In the genomic region with DNA sequence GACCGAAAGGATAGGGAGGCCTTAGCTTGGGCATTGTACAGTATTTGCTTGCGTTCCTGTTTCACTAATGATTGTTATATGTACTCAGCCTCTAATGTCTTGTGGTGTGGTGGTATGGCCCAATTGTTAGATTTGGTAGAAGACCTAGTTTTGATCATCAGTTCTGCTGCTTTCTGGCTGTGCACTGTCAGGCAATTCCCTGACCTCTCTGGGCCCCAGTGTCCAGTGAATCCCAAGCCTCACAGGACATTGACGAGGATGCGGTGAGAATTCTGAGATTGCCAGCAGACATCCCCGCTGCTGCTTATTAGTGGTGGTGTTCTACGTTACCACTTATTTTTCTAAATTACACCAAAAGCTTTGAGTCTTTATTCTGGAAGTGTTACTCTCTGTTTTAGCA, we compare ENCODE assay signal across 30 cellular contexts.
"Had no signal": no experiment of that assay in that cellular context is flagged by ENCODE, and none has a peak within 500 bp of the region (broad histone marks: within the 10 kb centered on the region; RNA-seq: fewer than 3 reads in every experiment).

No MANE protein-coding gene starts in this region.

- DNase-seq: activated CD4-positive, alpha-beta T cell treated with anti-CD3 and anti-CD28 coated beads for 48 hours; activated CD4-positive, alpha-beta T cell treated with anti-CD3 and anti-CD28 coated beads, Interleukin-2, amount 50 U/mL, for 48 hours; activated CD8-positive, alpha-beta memory T cell treated with anti-CD3 and anti-CD28 coated beads for 24 hours; activated effector memory CD4-positive, alpha-beta T cell treated with Interleukin-2 at 50 U/mL for 16 hours; activated naive CD4-positive, alpha-beta T cell treated with Interleukin-2 at 50 U/mL for 16 hours; aorta; cortex of kidney; hippocampal formation; left colon; natural killer cell; ovary; psoas muscle; stimulated activated CD4-positive, alpha-beta T cell treated with anti-CD3 and anti-CD28 coated beads, Interleukin-4, amount 100 ng/mL, for 24 hours; SW 1271; T1000; trophoblast cell; WERI-Rb-1 had no signal

- H3K9me3 Mint-ChIP-seq: brain; memory B cell; natural killer cell; stimulated activated effector memory CD8-positive, alpha-beta T cell treated with anti-CD3 and anti-CD28 coated beads, Interleukin-12 subunit alpha, Interleukin-12 subunit beta, amount 100 ng/mL, for 72 hours; stimulated activated naive CD8-positive, alpha-beta T cell treated with anti-CD3 and anti-CD28 coated beads, Interleukin-15, Interleukin-2, amounts not matched to agents 100 ng/mL and 50 ng/mL, for 24 hours; T-helper 1 cell treated with Interleukin-12 subunit alpha and Interleukin-12 subunit beta and Interleukin-4 antibody, amounts not matched to agents 30 μg/mL and 1 μg/mL, for 36 hours had no signal

- H3K4me3 ChIP-seq: gastroesophageal sphincter, ovary, psoas muscle, thoracic aorta had no signal

- H3K4me3 Mint-ChIP-seq: activated naive CD8-positive, alpha-beta T cell; brain; memory B cell; natural killer cell; stimulated activated effector memory CD8-positive, alpha-beta T cell treated with anti-CD3 and anti-CD28 coated beads, Interleukin-12 subunit alpha, Interleukin-12 subunit beta, amount 100 ng/mL, for 72 hours; stimulated activated naive CD8-positive, alpha-beta T cell treated with anti-CD3 and anti-CD28 coated beads, Interleukin-15, Interleukin-2, amounts not matched to agents 100 ng/mL and 50 ng/mL, for 24 hours; T-helper 1 cell treated with Interleukin-12 subunit alpha and Interleukin-12 subunit beta and Interleukin-4 antibody, amounts not matched to agents 30 μg/mL and 1 μg/mL, for 36 hours had no signal

- H3K9me3 ChIP-seq: gastroesophageal sphincter, neutrophil, ovary, psoas muscle, thoracic aorta had no signal

- H3K27ac ChIP-seq: gastroesophageal sphincter, neutrophil, ovary, psoas muscle, thoracic aorta, WERI-Rb-1 had no signal

- H3K27me3 Mint-ChIP-seq: activated naive CD8-positive, alpha-beta T cell; memory B cell; stimulated activated naive CD8-positive, alpha-beta T cell treated with anti-CD3 and anti-CD28 coated beads, Interleukin-15, Interleukin-2, amounts not matched to agents 100 ng/mL and 50 ng/mL, for 24 hours had no signal

- H3K4me1 Mint-ChIP-seq: stimulated activated effector memory CD8-positive, alpha-beta T cell treated with anti-CD3 and anti-CD28 coated beads, Interleukin-12 subunit alpha, Interleukin-12 subunit beta, amount 100 ng/mL, for 72 hours had no signal

- H3K27ac Mint-ChIP-seq: activated naive CD8-positive, alpha-beta T cell; memory B cell; natural killer cell; stimulated activated effector memory CD8-positive, alpha-beta T cell treated with anti-CD3 and anti-CD28 coated beads, Interleukin-12 subunit alpha, Interleukin-12 subunit beta, amount 100 ng/mL, for 72 hours; stimulated activated naive CD8-positive, alpha-beta T cell treated with anti-CD3 and anti-CD28 coated beads, Interleukin-15, Interleukin-2, amounts not matched to agents 100 ng/mL and 50 ng/mL, for 24 hours; T-helper 1 cell treated with Interleukin-12 subunit alpha and Interleukin-12 subunit beta and Interleukin-4 antibody, amounts not matched to agents 30 μg/mL and 1 μg/mL, for 36 hours had no signal

- H3K27me3 ChIP-seq: gastroesophageal sphincter, neutrophil, ovary had no signal

- H3K4me1 ChIP-seq: gastroesophageal sphincter, psoas muscle had no signal

- FAIRE-seq: endothelial cell of umbilical vein, keratinocyte, urothelium cell line had no signal

- ATAC-seq: activated CD4-positive, CD25-positive, alpha-beta regulatory T cell treated with anti-CD3 and anti-CD28 coated beads, Interleukin-2, amount 50 U/mL, for 24 hours; gastroesophageal sphincter; left colon; natural killer cell; psoas muscle; stimulated activated effector memory CD8-positive, alpha-beta T cell treated with anti-CD3 and anti-CD28 coated beads, Interleukin-12 subunit alpha, Interleukin-12 subunit beta, amount 100 ng/mL, for 72 hours had no signal

- H3K36me3 ChIP-seq: neutrophil, ovary, WERI-Rb-1 had no signal
